Comparison of ENCODE assay signal across 9 cellular contexts in genomic region chr7:131235489-131236317, GRCh38.
A peak's percentile ranks its signal among the peaks of the same experiment; 100 is the strongest.
DNase-seq lines count a peak whose midpoint lies in the region; ATAC-seq and TF ChIP-seq lines count a peak whose summit lies in the region.
"Had no signal": no experiment of that assay in that cellular context is flagged by ENCODE, and none has a peak within 500 bp of the region (broad histone marks: within the 10 kb centered on the region; RNA-seq: fewer than 3 reads in every experiment).

No MANE protein-coding gene starts in this region.

- no peak overlapping the region for H3K4me3 ChIP-seq in BLaER1
- H3K4me3 ChIP-seq: skin epidermis had no signal

- no peak overlapping the region for H3K9ac ChIP-seq in BLaER1

- no peaks in the 10 kb centered on the region for H3K27me3 ChIP-seq in BLaER1

- peak overlapping the region; percentile 25 for H3K27ac ChIP-seq in BLaER1

- no peaks in the 10 kb centered on the region for H4K20me1 ChIP-seq in BLaER1

- H3K4me1 ChIP-seq in BLaER1 = peaks cover 52% of the 10 kb centered on the region

- peaks cover 4% of the 10 kb centered on the region for H3K4me1 Mint-ChIP-seq in mesothelial cell of epicardium

- H3K4me2 ChIP-seq in BLaER1 = peak overlapping the region; percentile 59

- no peaks in the 10 kb centered on the region; the same call in 1 of the 2 replicates for H3K9me3 ChIP-seq in BLaER1

- no peaks in the 10 kb centered on the region for H3K36me3 Mint-ChIP-seq in mesothelial cell of epicardium

- no peak overlapping the region for H3K27ac Mint-ChIP-seq in mesothelial cell of epicardium

- H3K36me3 ChIP-seq in BLaER1 = no peaks in the 10 kb centered on the region

- no peak for TF ChIP-seq CTCF in mesothelial cell of epicardium (IDR thresholded peaks at IDR 0.05; ENCODE audit: unreplicated experiment)

- DNase-seq in NCI-H2196 (lab: John Stamatoyannopoulos, UW; ENCODE audit: unreplicated experiment) = peak; percentile 42
- peak; percentile 77 for DNase-seq in activated T-cell treated with anti-CD3 and anti-CD28 coated beads for 24 hours (ENCODE audit: low read depth)
- peak; percentile 95 for DNase-seq in pulmonary artery endothelial cell (ENCODE audit: low read depth, low spot score)
- DNase-seq in NCI-H187 treated with DMSO at 0.1 percent for 48 hours (lab: John Stamatoyannopoulos, UW) = no peak
- DNase-seq in mesothelial cell of epicardium (ENCODE audit: low spot score in 2 of 2, unreplicated experiment in 2 of 2) = no peak

- no peaks in the 10 kb centered on the region for H3K27me3 Mint-ChIP-seq in mesothelial cell of epicardium (ENCODE audit: low read depth)

- ATAC-seq in esophagus mucosa (peak; percentile 72), GM18909 (IDR thresholded peaks at IDR 0.05; ENCODE audit: poor library complexity, unreplicated experiment) (no peak)

- no peak overlapping the region for H3K4me3 Mint-ChIP-seq in mesothelial cell of epicardium

- H3K9me3 Mint-ChIP-seq in mesothelial cell of epicardium = peaks cover 7% of the 10 kb centered on the region

Comparison
In these comparisons a context has a peak if more than half of its experiments do, and no peak if none do; other contexts are left out.
1. DNase-seq: peak in NCI-H2196 (single experiment), activated T-cell treated with anti-CD3 and anti-CD28 coated beads for 24 hours (single experiment) and pulmonary artery endothelial cell (single experiment); none in NCI-H187 treated with DMSO at 0.1 percent for 48 hours (single experiment) and mesothelial cell of epicardium (0 of 2).